32 cellular contexts compared by ENCODE assay signal in the genomic region with DNA sequence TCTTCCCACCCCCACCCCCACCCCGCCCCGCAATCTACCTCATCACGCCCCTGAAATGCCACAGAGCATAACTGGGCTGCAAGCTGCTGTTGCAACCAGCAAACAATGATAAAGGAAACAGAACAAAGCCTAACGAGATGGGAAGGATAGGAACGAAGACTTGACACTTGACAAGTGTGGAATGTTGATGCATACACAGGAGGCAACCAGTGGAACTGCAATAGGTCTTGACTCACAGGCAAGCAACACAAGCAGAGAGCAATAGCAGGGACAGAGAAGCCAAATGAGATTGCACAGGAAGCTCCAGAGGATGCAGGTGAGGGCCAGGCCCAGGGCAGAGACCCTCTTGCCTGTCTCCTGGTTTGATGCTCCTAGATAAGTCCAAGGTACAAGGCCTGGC.
DNase-seq lines count a peak whose midpoint lies in the region; ATAC-seq, FAIRE-seq and TF ChIP-seq lines count a peak whose summit lies in the region.
"Had no signal": no experiment of that assay in that cellular context is flagged by ENCODE, and none has a peak within 500 bp of the region (broad histone marks: within the 10 kb centered on the region; RNA-seq: fewer than 3 reads in every experiment).

No MANE protein-coding gene starts in this region.

- H4K20me1 ChIP-seq in neural progenitor cell (ENCODE audit: low read depth), result no peaks in the 10 kb centered on the region

- H3K9me3 ChIP-seq in endodermal cell (ENCODE audit: control insufficient read depth, low read length) (peaks cover 6% of the 10 kb centered on the region), neural progenitor cell (ENCODE audit: low read depth) (no peaks in the 10 kb centered on the region)
- H3K9me3 ChIP-seq: adrenal gland, body of pancreas, SJCRH30 had no signal

- H3K27me3 ChIP-seq in endodermal cell (ENCODE audit: control insufficient read depth, insufficient read depth, low read length, poor library complexity, severe bottlenecking), result no peaks in the 10 kb centered on the region
- H3K27me3 ChIP-seq in neural progenitor cell, result no peaks in the 10 kb centered on the region
- H3K27me3 ChIP-seq: adrenal gland, body of pancreas, SJCRH30 had no signal

- H3K79me2 ChIP-seq in neural progenitor cell (ENCODE audit: low read depth), result no peaks in the 10 kb centered on the region

- H3K4me3 ChIP-seq in endodermal cell (ENCODE audit: low read length) (peak overlapping the region; percentile 85), neural progenitor cell (no peak overlapping the region)
- H3K4me3 ChIP-seq: adrenal gland, body of pancreas, SJCRH30 had no signal

- TF ChIP-seq CTCF in endodermal cell (conservative IDR thresholded peaks at IDR 0.05) (peak; percentile 32), neural progenitor cell (IDR thresholded peaks at IDR 0.05) (no peak), nephron progenitor cell (IDR thresholded peaks at IDR 0.05) (no peak)

- H3K4me2 ChIP-seq in neural progenitor cell, result no peak overlapping the region

- H3K9me3 Mint-ChIP-seq in endodermal cell (peaks cover 16% of the 10 kb centered on the region), neural progenitor cell (peaks cover 4% of the 10 kb centered on the region), nephron progenitor cell (peaks cover 10% of the 10 kb centered on the region)
- H3K9me3 Mint-ChIP-seq in stimulated activated naive CD8-positive, alpha-beta T cell treated with anti-CD3 and anti-CD28 coated beads, Interleukin-15, amount 100 ng/mL, for 72 hours, result peaks cover 0 to 5% of the 10 kb centered on the region in 2 donors
- H3K9me3 Mint-ChIP-seq: activated CD8-positive, alpha-beta T cell treated with anti-CD3 and anti-CD28 coated beads for 36 hours; activated naive CD4-positive, alpha-beta T cell treated with anti-CD3 and anti-CD28 coated beads, Interleukin-2, amount 10 ng/mL, durations not matched to agents 7 days and 5 days; activated T-helper 17 cell treated with anti-CD3 and anti-CD28 coated beads, Interleukin-2, amount 50 U/mL, for 72 hours had no signal

- no peak overlapping the region for H3K27ac ChIP-seq in endodermal cell (ENCODE audit: low read depth, low read length)
- no peak overlapping the region for H3K27ac ChIP-seq in neural progenitor cell
- H3K27ac ChIP-seq: adrenal gland, body of pancreas, SJCRH30 had no signal

- H3K4me1 ChIP-seq in endodermal cell (ENCODE audit: control insufficient read depth, insufficient read depth, low read length) (peaks cover 17% of the 10 kb centered on the region), neural progenitor cell (no peaks in the 10 kb centered on the region)
- H3K4me1 ChIP-seq: adrenal gland, body of pancreas, SJCRH30 had no signal

- H3K4me1 Mint-ChIP-seq in endodermal cell, result peaks cover 23% of the 10 kb centered on the region
- H3K4me1 Mint-ChIP-seq in neural progenitor cell, result peaks cover 8% of the 10 kb centered on the region
- peaks cover 10% of the 10 kb centered on the region for H3K4me1 Mint-ChIP-seq in nephron progenitor cell
- no peaks in the 10 kb centered on the region for H3K4me1 Mint-ChIP-seq in stimulated activated naive CD8-positive, alpha-beta T cell treated with anti-CD3 and anti-CD28 coated beads, Interleukin-15, amount 100 ng/mL, for 72 hours
- H3K4me1 Mint-ChIP-seq: activated naive CD4-positive, alpha-beta T cell treated with anti-CD3 and anti-CD28 coated beads, Interleukin-2, amount 10 ng/mL, durations not matched to agents 7 days and 5 days; B cell had no signal

- H3K36me3 Mint-ChIP-seq in endodermal cell (ENCODE audit: low read depth), result peaks cover 2% of the 10 kb centered on the region
- no peaks in the 10 kb centered on the region for H3K36me3 Mint-ChIP-seq in neural progenitor cell
- H3K36me3 Mint-ChIP-seq in nephron progenitor cell (ENCODE audit: low read depth), result no peaks in the 10 kb centered on the region
- H3K36me3 Mint-ChIP-seq: activated naive CD4-positive, alpha-beta T cell treated with anti-CD3 and anti-CD28 coated beads, Interleukin-2, amount 10 ng/mL, durations not matched to agents 7 days and 5 days; CD4-positive, alpha-beta memory T cell had no signal

- WGBS in endodermal cell (ENCODE audit: insufficient coverage in 1 of 2, insufficient read length in 1 of 2), 2 experiments, result 0 to 37% methylated on average over 2 to 5 of the region's 5 CpGs

- no peak for ATAC-seq in stimulated activated naive CD8-positive, alpha-beta T cell treated with anti-CD3 and anti-CD28 coated beads, Interleukin-15, amount 100 ng/mL, for 72 hours
- ATAC-seq: activated CD4-positive, alpha-beta T cell treated with anti-CD3 and anti-CD28 coated beads for 36 hours; activated CD8-positive, alpha-beta T cell treated with anti-CD3 and anti-CD28 coated beads for 36 hours; activated T-helper 17 cell treated with anti-CD3 and anti-CD28 coated beads, Interleukin-2, amount 50 U/mL, for 72 hours; body of pancreas; left lobe of liver had no signal

- H3K27me3 Mint-ChIP-seq in endodermal cell (ENCODE audit: insufficient read depth) (no peaks in the 10 kb centered on the region), neural progenitor cell (ENCODE audit: insufficient read depth, low read depth) (no peaks in the 10 kb centered on the region), nephron progenitor cell (ENCODE audit: low read depth, poor library complexity) (no peaks in the 10 kb centered on the region)
- H3K27me3 Mint-ChIP-seq in stimulated activated naive CD8-positive, alpha-beta T cell treated with anti-CD3 and anti-CD28 coated beads, Interleukin-15, amount 100 ng/mL, for 72 hours, result no peaks in the 10 kb centered on the region
- H3K27me3 Mint-ChIP-seq: activated naive CD4-positive, alpha-beta T cell treated with anti-CD3 and anti-CD28 coated beads, Interleukin-2, amount 10 ng/mL, durations not matched to agents 7 days and 5 days had no signal

- H3K36me3 ChIP-seq in endodermal cell (ENCODE audit: control insufficient read depth, insufficient read depth, low read length), result peaks cover 18% of the 10 kb centered on the region
- H3K36me3 ChIP-seq in neural progenitor cell, result no peaks in the 10 kb centered on the region
- H3K36me3 ChIP-seq: adrenal gland, SJCRH30 had no signal

- H3K4me3 Mint-ChIP-seq in endodermal cell, result peak overlapping the region; percentile 8
- H3K4me3 Mint-ChIP-seq in neural progenitor cell, result no peak overlapping the region
- no peak overlapping the region for H3K4me3 Mint-ChIP-seq in nephron progenitor cell
- H3K4me3 Mint-ChIP-seq in stimulated activated naive CD8-positive, alpha-beta T cell treated with anti-CD3 and anti-CD28 coated beads, Interleukin-15, amount 100 ng/mL, for 72 hours, result no peak overlapping the region
- H3K4me3 Mint-ChIP-seq: activated CD4-positive, alpha-beta T cell treated with anti-CD3 and anti-CD28 coated beads for 36 hours; activated CD8-positive, alpha-beta T cell treated with anti-CD3 and anti-CD28 coated beads for 36 hours; activated naive CD4-positive, alpha-beta T cell treated with anti-CD3 and anti-CD28 coated beads, Interleukin-2, amount 10 ng/mL, durations not matched to agents 7 days and 5 days; activated T-helper 17 cell treated with anti-CD3 and anti-CD28 coated beads, Interleukin-2, amount 50 U/mL, for 72 hours; B cell; neural crest cell had no signal

- peak overlapping the region; percentile 19 for H3K9ac ChIP-seq in endodermal cell (ENCODE audit: extremely low read depth, low read length, poor library complexity, severe bottlenecking)
- no peak overlapping the region for H3K9ac ChIP-seq in neural progenitor cell

- no peaks in the 10 kb centered on the region for H3F3A ChIP-seq in neural progenitor cell (ENCODE audit: low read depth)

- H3K27ac Mint-ChIP-seq in endodermal cell, result no peak overlapping the region
- no peak overlapping the region for H3K27ac Mint-ChIP-seq in neural progenitor cell
- H3K27ac Mint-ChIP-seq in nephron progenitor cell, result no peak overlapping the region
- H3K27ac Mint-ChIP-seq in stimulated activated naive CD8-positive, alpha-beta T cell treated with anti-CD3 and anti-CD28 coated beads, Interleukin-15, amount 100 ng/mL, for 72 hours, result no peak overlapping the region
- H3K27ac Mint-ChIP-seq: activated CD4-positive, alpha-beta T cell treated with anti-CD3 and anti-CD28 coated beads for 36 hours; activated CD8-positive, alpha-beta T cell treated with anti-CD3 and anti-CD28 coated beads for 36 hours; activated naive CD4-positive, alpha-beta T cell treated with anti-CD3 and anti-CD28 coated beads, Interleukin-2, amount 10 ng/mL, durations not matched to agents 7 days and 5 days; activated T-helper 17 cell treated with anti-CD3 and anti-CD28 coated beads, Interleukin-2, amount 50 U/mL, for 72 hours; B cell had no signal

- DNase-seq in ELF-1 (ENCODE audit: low read depth, low spot score) (peak; percentile 9), M059J (ENCODE audit: low read depth) (peak; percentile 49), endodermal cell (peak; percentile 68), neural progenitor cell (ENCODE audit: low spot score) (peak; percentile 40), RCC 7860 (ENCODE audit: low spot score) (no peak), nephron progenitor cell (no peak), NCI-H1417 treated with DMSO at 0.1 percent for 48 hours (lab: John Stamatoyannopoulos, UW) (no peak)
- DNase-seq in stimulated activated naive CD8-positive, alpha-beta T cell treated with anti-CD3 and anti-CD28 coated beads, Interleukin-15, amount 100 ng/mL, for 72 hours, result no peak
- DNase-seq: activated CD4-positive, alpha-beta T cell treated with anti-CD3 and anti-CD28 coated beads for 36 hours; activated CD8-positive, alpha-beta T cell treated with anti-CD3 and anti-CD28 coated beads for 36 hours; activated naive CD4-positive, alpha-beta T cell treated with anti-CD3 and anti-CD28 coated beads, Interleukin-2, amount 10 ng/mL, durations not matched to agents 7 days and 5 days; adrenal gland; body of pancreas; CD4-positive, alpha-beta memory T cell; cerebellar nuclear complex; dermis blood vessel endothelial cell; DMS 273 treated with DMSO at 0.1 percent for 48 hours; foreskin melanocyte; HCEC 1CT; NCI-H2107; NCI-H345; NCI-H69; RPMI8226; SJCRH30; stimulated activated CD4-positive, alpha-beta T cell treated with anti-CD3 and anti-CD28 coated beads, Interleukin-4, amount 100 ng/mL, for 4 hours; SW 1271; T-helper 9 cell had no signal

- no peak for FAIRE-seq in RCC 7860 (lab: Jason Lieb, UNC)
- FAIRE-seq: endometrium had no signal

- no peak overlapping the region for H2AFZ ChIP-seq in neural progenitor cell (replicated peaks)

Comparison
In these comparisons a context has a peak if more than half of its experiments do, and no peak if none do; other contexts are left out.
1. DNase-seq: peak in ELF-1 (single experiment), M059J (single experiment), endodermal cell (single experiment) and neural progenitor cell (single experiment); none in RCC 7860 (single experiment), nephron progenitor cell (single experiment), NCI-H1417 treated with DMSO at 0.1 percent for 48 hours (single experiment) and stimulated activated naive CD8-positive, alpha-beta T cell treated with anti-CD3 and anti-CD28 coated beads, Interleukin-15, amount 100 ng/mL, for 72 hours (0 of 2).